ENCODE assay signal across 13 cellular contexts in the genomic region with DNA sequence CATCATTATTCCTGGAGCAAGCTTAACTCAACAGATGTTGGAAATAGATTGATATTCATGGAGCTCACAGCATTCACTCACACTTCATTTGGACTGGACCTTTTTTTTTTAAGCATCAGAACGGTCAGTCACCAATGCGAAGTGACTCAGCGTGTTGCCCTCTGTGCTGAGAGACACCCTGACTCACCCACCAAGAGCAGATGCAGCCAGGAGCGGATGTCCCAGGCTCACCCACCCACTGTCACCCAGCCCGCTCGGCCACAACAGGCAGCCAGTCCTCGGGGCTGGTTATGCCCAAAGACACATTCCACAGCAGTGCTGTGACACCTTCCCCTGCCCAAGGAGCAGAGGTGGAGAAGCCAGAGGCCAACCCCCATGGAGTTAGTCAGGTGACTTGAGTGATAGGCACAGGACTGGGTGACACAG. TPM values are rescaled to one million over a fixed set of nuclear protein-coding genes. Genes with fewer than 3 reads are reported as not detected.
DNase-seq lines count a peak whose midpoint lies in the region; ATAC-seq, FAIRE-seq and TF ChIP-seq lines count a peak whose summit lies in the region.
"Had no signal": no experiment of that assay in that cellular context is flagged by ENCODE, and none has a peak within 500 bp of the region (broad histone marks: within the 10 kb centered on the region; RNA-seq: fewer than 3 reads in every experiment).

No MANE protein-coding gene starts in this region.

- H3K4me1 Mint-ChIP-seq in naive thymus-derived CD8-positive, alpha-beta T cell, result peaks cover 5 to 18% (median 11%) of the 10 kb centered on the region in 4 donors

- H3K27me3 Mint-ChIP-seq in naive thymus-derived CD8-positive, alpha-beta T cell, result no peaks in the 10 kb centered on the region

- no peak for TF ChIP-seq CTCF in GM13976 (IDR thresholded peaks at IDR 0.05; ENCODE audit: borderline replicate concordance, control extremely low read depth, extremely low read depth, insufficient read depth, missing control alignments)

- no peak overlapping the region for H3K4me3 Mint-ChIP-seq in naive thymus-derived CD8-positive, alpha-beta T cell

- H3K9me3 Mint-ChIP-seq in naive thymus-derived CD8-positive, alpha-beta T cell, result no peaks in the 10 kb centered on the region
- H3K9me3 Mint-ChIP-seq: activated T-helper 1 cell treated with anti-CD3 and anti-CD28 coated beads, Interleukin-12 subunit alpha, Interleukin-12 subunit beta, Interleukin-2, Interleukin-4 antibody, amounts not matched to agents 30 ng/mL and 10 ng/mL and 1 ng/mL, durations not matched to agents 14 hours and 24 hours and 36 hours had no signal

- peaks cover 0 to 87% (median 26%) of the 10 kb centered on the region in 3 donors for H3K36me3 Mint-ChIP-seq in naive thymus-derived CD8-positive, alpha-beta T cell

- no peak for FAIRE-seq in GM19239 (lab: Jason Lieb, UNC)

- ATAC-seq in naive thymus-derived CD8-positive, alpha-beta T cell, result no peak
- ATAC-seq: stimulated activated naive CD8-positive, alpha-beta T cell treated with anti-CD3 and anti-CD28 coated beads, Interleukin-15, Interleukin-2, amounts not matched to agents 100 U/mL and 50 U/mL, for 24 hours had no signal

- DNase-seq in ACHN (peak; percentile 62), GM13976 (ENCODE audit: low spot score) (peak; percentile 15), T1000 (lab: John Stamatoyannopoulos, UW) (peak; percentile 20), islet precursor cell (peak; percentile 84), cortex of kidney (lab: John Stamatoyannopoulos, UW) (no peak), GM19239 (ENCODE audit: insufficient read length, low spot score) (no peak), NCI-H82 treated with DMSO at 0.1 percent for 48 hours (lab: John Stamatoyannopoulos, UW; ENCODE audit: unreplicated experiment) (no peak)
- DNase-seq in naive thymus-derived CD8-positive, alpha-beta T cell, result no peak
- DNase-seq: psoas muscle; SK-N-SH; stimulated activated CD4-positive, alpha-beta T cell treated with anti-CD3 and anti-CD28 coated beads, Interleukin-4, amount 100 ng/mL, for 1 hour; stimulated activated naive CD8-positive, alpha-beta T cell treated with anti-CD3 and anti-CD28 coated beads, Interleukin-15, Interleukin-2, amounts not matched to agents 100 U/mL and 50 U/mL, for 24 hours had no signal

- in situ Hi-C loops in ACHN (cut with HindIII; ENCODE audit: low pct_ligation_motif_present, low pct_unique_long_range_greater_than_20kb, low sequenced_read_pairs) (no loop called here), GM13976 (cut with MboI; ENCODE audit: low sequenced_read_pairs, unreplicated experiment) (no loop called here)

- peak overlapping the region in 2 of 10 donors; percentile 41 to 88 for H3K27ac Mint-ChIP-seq in naive thymus-derived CD8-positive, alpha-beta T cell

- POLR2A ChIA-PET in naive thymus-derived CD8-positive, alpha-beta T cell (lab: Charles Lee), result no interaction called here

RNA-seq across cellular contexts. Expression of gene RNASET2, which starts 15.7 kb away (rescaled TPM):
- 10 to 100 TPM; 72.7 to 75.2 TPM for total RNA-seq in naive thymus-derived CD8-positive, alpha-beta T cell
- 100 to 1,000 TPM; 141 to 283 (median 248) TPM for polyA plus RNA-seq in naive thymus-derived CD8-positive, alpha-beta T cell

RNA-seq across cellular contexts. Expression of gene CEP43, which starts 58.5 kb away (rescaled TPM):
- total RNA-seq in naive thymus-derived CD8-positive, alpha-beta T cell, result 10 to 100 TPM; 14.9 to 15.3 TPM
- polyA plus RNA-seq in naive thymus-derived CD8-positive, alpha-beta T cell, result 1 to 10 TPM; 2.5 to 4.5 (median 4.3) TPM

Comparison
In these comparisons a context has a peak if more than half of its experiments do, and no peak if none do; other contexts are left out.
1. DNase-seq: peak in ACHN (single experiment), GM13976 (single experiment), T1000 (single experiment) and islet precursor cell (single experiment); none in naive thymus-derived CD8-positive, alpha-beta T cell (0 of 10), cortex of kidney (single experiment), GM19239 (single experiment) and NCI-H82 treated with DMSO at 0.1 percent for 48 hours (single experiment).